In genomic region chr14:24261969-24262327, GRCh38 we compare ENCODE assay signal across 16 cellular contexts. TPM values are rescaled to one million over a fixed set of nuclear protein-coding genes. Genes with fewer than 3 reads are reported as not detected.
A peak's percentile ranks its signal among the peaks of the same experiment; 100 is the strongest.
DNase-seq lines count a peak whose midpoint lies in the region; ATAC-seq, FAIRE-seq and TF ChIP-seq lines count a peak whose summit lies in the region.
"Had no signal": no experiment of that assay in that cellular context is flagged by ENCODE, and none has a peak within 500 bp of the region (broad histone marks: within the 10 kb centered on the region; RNA-seq: fewer than 3 reads in every experiment).

No MANE protein-coding gene starts in this region.

- no CpG with 5 or more reads among the region's 19 CpGs for WGBS in esophagus squamous epithelium, 2 donors
- WGBS in trophoblast cell (ENCODE audit: extremely low coverage, insufficient coverage, insufficient read length), result no CpG with 5 or more reads among the region's 19 CpGs

- H2BK120ac ChIP-seq in trophoblast cell (ENCODE audit: insufficient read depth, low read length, poor library complexity), result peak overlapping the region; percentile 65

- peaks cover 10% of the 10 kb centered on the region for H3K79me2 ChIP-seq in trophoblast cell (ENCODE audit: control insufficient read depth, insufficient read depth, low read length, poor library complexity)

- H2AFZ ChIP-seq in trophoblast cell (ENCODE audit: insufficient read depth, low read length, poor library complexity), result no peak overlapping the region
- H2AFZ ChIP-seq: GM23248 had no signal

- TF ChIP-seq CTCF in RWPE1 (conservative IDR thresholded peaks at IDR 0.05; ENCODE audit: low read depth) (no peak), bronchial epithelial cell (IDR thresholded peaks at IDR 0.05; ENCODE audit: insufficient read depth, low read length, severe bottlenecking) (no peak), esophagus squamous epithelium (IDR thresholded peaks at IDR 0.05) (no peak)

- H3K9me3 Mint-ChIP-seq in T-helper 2 cell treated with Interferon-gamma antibody and Interleukin-4, amounts not matched to agents 5 μg/mL and 100 μg/mL, for 36 hours, result no peaks in the 10 kb centered on the region
- H3K9me3 Mint-ChIP-seq: CD4-positive, alpha-beta T cell had no signal

- H3K4me2 ChIP-seq in trophoblast cell (ENCODE audit: low read length), result peak overlapping the region; percentile 43

- H3K9me3 ChIP-seq in esophagus squamous epithelium (no peaks in the 10 kb centered on the region), trophoblast cell (ENCODE audit: insufficient read depth, low read depth, low read length) (no peaks in the 10 kb centered on the region)
- H3K9me3 ChIP-seq: Caco-2, HAP-1 had no signal

- peak overlapping the region; percentile 90 for H3K18ac ChIP-seq in trophoblast cell (ENCODE audit: low read length)

- ATAC-seq in GM18498 (IDR thresholded peaks at IDR 0.05; ENCODE audit: unreplicated experiment), result no peak

- no peak for FAIRE-seq in bronchial epithelial cell (lab: Jason Lieb, UNC)
- FAIRE-seq: D721Med, G401.6, GM12891, GM18507 had no signal

- POLR2A ChIA-PET in RWPE1 (lab: Yijun Ruan, JAX; ENCODE audit: low non-redundant PET), result interaction anchor here (1.8 kb wide), 1 partner anchor 19 kb away, joined by 5 read pairs; the partner anchor contains the start of gene TINF2

- no peak for TF ChIP-seq POLR2A in esophagus squamous epithelium (IDR thresholded peaks at IDR 0.05)

- CTCF ChIA-PET in RWPE1 (lab: Yijun Ruan, JAX), result no interaction called here

- H3K27ac Mint-ChIP-seq in T-helper 2 cell treated with Interferon-gamma antibody and Interleukin-4, amounts not matched to agents 5 μg/mL and 100 μg/mL, for 36 hours, result no peak overlapping the region
- H3K27ac Mint-ChIP-seq: CD4-positive, alpha-beta T cell had no signal

- H3K27me3 ChIP-seq in bronchial epithelial cell (ENCODE audit: control insufficient read depth, insufficient read depth, low read length), result no peaks in the 10 kb centered on the region
- H3K27me3 ChIP-seq in esophagus squamous epithelium, result no peaks in the 10 kb centered on the region
- no peaks in the 10 kb centered on the region for H3K27me3 ChIP-seq in trophoblast cell (ENCODE audit: insufficient read depth, low read length)

- DNase-seq in RWPE1 (ENCODE audit: low spot score) (no peak), bronchial epithelial cell (ENCODE audit: low read depth) (no peak), esophagus squamous epithelium (lab: John Stamatoyannopoulos, UW) (no peak), trophoblast cell (no peak), cortex of kidney (lab: John Stamatoyannopoulos, UW) (no peak)
- DNase-seq in T-helper 2 cell treated with Interferon-gamma antibody and Interleukin-4, amounts not matched to agents 5 μg/mL and 100 μg/mL, for 36 hours (ENCODE audit: low spot score), result no peak
- DNase-seq: Caco-2; CD4-positive, alpha-beta T cell; GM23248 had no signal

- H3K23ac ChIP-seq in trophoblast cell (ENCODE audit: low read length), result no peak overlapping the region

- peak overlapping the region; percentile 85 for H2AK5ac ChIP-seq in trophoblast cell (ENCODE audit: low read length)

- intact Hi-C loops in esophagus squamous epithelium (cut with DNase I), result no loop called here

- no peak overlapping the region for H3K9ac ChIP-seq in trophoblast cell (ENCODE audit: low read length)
- H3K9ac ChIP-seq: GM23248 had no signal

- H3K27me3 Mint-ChIP-seq in T-helper 2 cell treated with Interferon-gamma antibody and Interleukin-4, amounts not matched to agents 5 μg/mL and 100 μg/mL, for 36 hours (ENCODE audit: low read depth), result no peaks in the 10 kb centered on the region
- H3K27me3 Mint-ChIP-seq: CD4-positive, alpha-beta T cell had no signal

- peak overlapping the region; percentile 37 for H4K8ac ChIP-seq in trophoblast cell (ENCODE audit: low read depth, low read length)

- peak overlapping the region; percentile 18 for H3K14ac ChIP-seq in trophoblast cell (ENCODE audit: low read length)

- H3K36me3 Mint-ChIP-seq in T-helper 2 cell treated with Interferon-gamma antibody and Interleukin-4, amounts not matched to agents 5 μg/mL and 100 μg/mL, for 36 hours (ENCODE audit: low read depth), result peaks cover 12% of the 10 kb centered on the region

- H3K79me1 ChIP-seq in trophoblast cell (ENCODE audit: low read length), result peaks cover 32% of the 10 kb centered on the region

- H3K27ac ChIP-seq in RWPE1 (peak overlapping the region; percentile 96), esophagus squamous epithelium (peak overlapping the region; percentile 81 to 89 (median 87)), trophoblast cell (ENCODE audit: low read depth, low read length) (peak overlapping the region; percentile 98)
- H3K27ac ChIP-seq: C4-2B, GM23248 had no signal

- peak overlapping the region; percentile 89 for H2BK12ac ChIP-seq in trophoblast cell (ENCODE audit: low read length)

- H4K12ac ChIP-seq in trophoblast cell (ENCODE audit: low read depth, low read length), result no peak overlapping the region

- peak overlapping the region; percentile 7 for H2BK5ac ChIP-seq in trophoblast cell (ENCODE audit: low read depth, low read length, poor library complexity)

- peaks cover 17 to 83% (median 42%) of the 10 kb centered on the region in 3 donors for H3K4me1 ChIP-seq in esophagus squamous epithelium
- H3K4me1 ChIP-seq in trophoblast cell (ENCODE audit: control insufficient read depth in 1 of 2, insufficient read depth in 2 of 2, low read length in 2 of 2), result peaks cover 32 to 34% of the 10 kb centered on the region in 2 experiments
- H3K4me1 ChIP-seq: HAP-1 had no signal

- H3K4ac ChIP-seq in trophoblast cell (ENCODE audit: low read depth, low read length), result peak overlapping the region; percentile 84

- H3K4me3 Mint-ChIP-seq in T-helper 2 cell treated with Interferon-gamma antibody and Interleukin-4, amounts not matched to agents 5 μg/mL and 100 μg/mL, for 36 hours, result no peak overlapping the region
- H3K4me3 Mint-ChIP-seq: CD4-positive, alpha-beta T cell had no signal

- H4K91ac ChIP-seq in trophoblast cell (ENCODE audit: low read depth, low read length), result peak overlapping the region; percentile 96

- H3K4me3 ChIP-seq in bronchial epithelial cell (ENCODE audit: low read depth, low read length) (peak overlapping the region; percentile 29), esophagus squamous epithelium (peak overlapping the region; percentile 36 to 57 (median 48)), trophoblast cell (ENCODE audit: low read depth, low read length) (no peak overlapping the region)
- H3K4me3 ChIP-seq: GM23248, HAP-1 had no signal

- peaks cover under 1% of the 10 kb centered on the region for H3K4me1 Mint-ChIP-seq in T-helper 2 cell treated with Interferon-gamma antibody and Interleukin-4, amounts not matched to agents 5 μg/mL and 100 μg/mL, for 36 hours (ENCODE audit: low read depth)

- H3K36me3 ChIP-seq in bronchial epithelial cell (ENCODE audit: control insufficient read depth, insufficient read depth, low read length) (peaks cover 27% of the 10 kb centered on the region), esophagus squamous epithelium (peaks cover 9 to 73% (median 14%) of the 10 kb centered on the region in 3 donors), trophoblast cell (ENCODE audit: control insufficient read depth in 1 of 2, insufficient read depth in 2 of 2, low read length in 2 of 2) (peaks cover 36 to 42% of the 10 kb centered on the region in 2 experiments)
- H3K36me3 ChIP-seq: HAP-1 had no signal

RNA-seq across cellular contexts. Expression of gene TGM1, which starts 1.0 kb away (rescaled TPM):
- 88.7 and 382 TPM in 2 replicates for total RNA-seq in bronchial epithelial cell
- 1,000 to 10,000 TPM in 2 of 4 donors, 100 to 1,000 TPM in 2; 566 to 1,879 (median 1,037) TPM for total RNA-seq in esophagus squamous epithelium
- 17.9 and 19.4 TPM in 2 replicates for polyA plus RNA-seq in trophoblast cell (2013)

RNA-seq across cellular contexts. Expression of gene RABGGTA, which starts 9.4 kb away (rescaled TPM):
- total RNA-seq in bronchial epithelial cell (32.6 and 58.9 TPM in 2 replicates), esophagus squamous epithelium (100 to 1,000 TPM in 2 of 4 donors, 10 to 100 TPM in 2; 68.9 to 171 (median 108) TPM)
- 37.4 and 38.2 TPM in 2 replicates for polyA plus RNA-seq in trophoblast cell (2013)

RNA-seq across cellular contexts. Expression of gene TINF2, which starts 19.5 kb away (rescaled TPM):
- total RNA-seq in bronchial epithelial cell (48.7 and 91.9 TPM in 2 replicates), esophagus squamous epithelium (10 to 100 TPM; 46.3 to 94.3 (median 56.1) TPM)
- 57.3 and 58.6 TPM in 2 replicates for polyA plus RNA-seq in trophoblast cell (2013)

RNA-seq across cellular contexts. Expression of gene GMPR2, which starts 29.2 kb away (rescaled TPM):
- total RNA-seq in bronchial epithelial cell (80.6 and 98.7 TPM in 2 replicates), esophagus squamous epithelium (10 to 100 TPM; 18.5 to 47.7 (median 33.1) TPM)
- polyA plus RNA-seq in trophoblast cell (2013), result 46.9 and 47.7 TPM in 2 replicates

RNA-seq across cellular contexts. Expression of gene NEDD8, which starts 29.8 kb away (rescaled TPM):
- total RNA-seq in bronchial epithelial cell (131 and 330 TPM in 2 replicates), esophagus squamous epithelium (100 to 1,000 TPM in 3 of 4 donors, 10 to 100 TPM in 1; 93.1 to 182 (median 121) TPM)
- polyA plus RNA-seq in trophoblast cell (2013), result 290 and 306 TPM in 2 replicates
